ENCODE assay signal across 21 cellular contexts in the genomic region with DNA sequence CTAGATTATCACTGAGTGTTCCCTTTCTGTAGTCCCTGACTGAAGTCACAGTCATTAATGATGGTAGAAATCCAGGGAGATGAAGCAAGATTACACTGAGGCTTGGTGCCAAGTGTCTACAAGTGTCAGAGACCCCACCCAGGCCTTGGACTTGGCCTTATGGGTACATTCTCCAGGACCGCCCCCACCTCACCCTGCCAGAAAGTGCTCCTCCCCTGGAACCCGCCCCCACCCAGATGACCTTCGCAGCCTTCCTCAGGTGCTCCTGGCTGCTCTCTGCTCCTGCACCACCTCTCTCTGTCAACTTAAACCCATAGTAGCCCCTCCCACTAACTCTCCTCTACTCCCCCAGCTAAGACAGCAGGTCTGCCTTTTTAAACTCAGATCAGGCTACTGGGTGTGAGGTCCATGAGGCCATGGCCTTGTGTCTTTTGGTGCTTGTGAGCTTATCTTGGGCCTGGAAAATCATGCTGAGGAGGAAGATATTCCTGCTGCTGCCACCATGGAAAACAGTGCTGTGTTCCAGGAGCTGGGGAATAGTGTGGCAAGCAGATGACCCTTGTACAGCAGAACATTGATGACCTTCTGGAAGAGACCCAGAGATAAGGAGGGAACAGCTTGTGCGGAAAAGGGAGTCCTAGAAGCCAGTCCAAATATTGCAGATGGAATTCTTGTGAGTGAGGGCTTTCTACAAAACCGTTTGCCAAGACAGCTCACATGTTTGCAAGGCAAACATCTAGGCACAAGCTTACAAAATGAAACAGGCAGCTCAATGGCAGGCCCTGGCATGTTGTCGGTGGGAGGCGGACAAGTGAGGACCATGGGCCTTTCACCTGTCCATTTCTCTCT. TPM values are rescaled to one million over a fixed set of nuclear protein-coding genes. Genes with fewer than 3 reads are reported as not detected.
DNase-seq lines count a peak whose midpoint lies in the region; ATAC-seq, FAIRE-seq and TF ChIP-seq lines count a peak whose summit lies in the region.
"Had no signal": no experiment of that assay in that cellular context is flagged by ENCODE, and none has a peak within 500 bp of the region (broad histone marks: within the 10 kb centered on the region; RNA-seq: fewer than 3 reads in every experiment).

No MANE protein-coding gene starts in this region.

- no peaks in the 10 kb centered on the region for H3K9me3 ChIP-seq in kidney (ENCODE audit: control insufficient read depth in 1 of 2, low read length in 2 of 2)
- H3K9me3 ChIP-seq in stomach, result no peaks in the 10 kb centered on the region

- no peak overlapping the region for H3K9ac ChIP-seq in kidney (ENCODE audit: low read length in 2 of 2)

- H3K4me3 ChIP-seq in LNCaP clone FGC (ENCODE audit: low read depth, low read length) (no peak overlapping the region), kidney (ENCODE audit: low read length in 2 of 2) (no peak overlapping the region), stomach (no peak overlapping the region)
- H3K4me3 ChIP-seq: cardiac muscle cell, lung had no signal

- WGBS in stomach, 5 donors, result 46 to 66% (median 62%) methylated on average over 7 of the region's 7 CpGs

- TF ChIP-seq CTCF in LNCaP clone FGC (IDR thresholded peaks at IDR 0.05; ENCODE audit: control insufficient read depth, extremely low read depth, insufficient read depth) (no peak), kidney (IDR thresholded peaks at IDR 0.05; ENCODE audit: borderline replicate concordance, extremely low read depth, insufficient read depth) (no peak), stomach (IDR thresholded peaks at IDR 0.05) (peak in 1 of 7 experiments; percentile 11)

- intact Hi-C loops in kidney (cut with DNase I) (no loop called here), stomach (cut with DNase I; ENCODE audit: low total_unique reads) (loop anchor here (5.0 to 10.0 kb wide), 2 partner anchors 131 to 314 kb away; no protein-coding TSS in a partner anchor)

- TF ChIP-seq EP300 in stomach (IDR thresholded peaks at IDR 0.05), result no peak

- no peak overlapping the region for H3K27ac ChIP-seq in kidney (ENCODE audit: low read depth in 2 of 2, low read length in 2 of 2)
- peak overlapping the region; percentile 17 to 73 (median 51) for H3K27ac ChIP-seq in stomach
- H3K27ac ChIP-seq: cardiac muscle cell, HL-60 had no signal

- no peak for TF ChIP-seq POLR2A in stomach (IDR thresholded peaks at IDR 0.05)

- no peak for FAIRE-seq in kidney (lab: Jason Lieb, UNC)

- ATAC-seq in SK-N-SH treated with all-trans-retinoic acid at 6 μM for 48 hours (no peak), HG02970 (IDR thresholded peaks at IDR 0.05; ENCODE audit: low FRiP score, unreplicated experiment) (no peak)
- ATAC-seq: activated T-helper 17 cell treated with anti-CD3 and anti-CD28 coated beads, Interleukin-2, amount 50 U/mL, for 72 hours; esophagus mucosa; T-cell had no signal

- DNase-seq in LNCaP clone FGC (ENCODE audit: low read depth), result peak; percentile 100
- DNase-seq in cerebellum (ENCODE audit: low spot score), result peak; percentile 65
- DNase-seq in kidney, result peak; percentile 79
- peak; percentile 60 for DNase-seq in stomach
- no peak for DNase-seq in NCI-H1092 treated with DMSO at 0.1 percent for 48 hours (lab: John Stamatoyannopoulos, UW)
- DNase-seq in NCI-H69 (lab: John Stamatoyannopoulos, UW), result no peak
- DNase-seq: activated CD4-positive, alpha-beta T cell treated with anti-CD3 and anti-CD28 coated beads for 48 hours; activated naive CD8-positive, alpha-beta T cell treated with anti-CD3 and anti-CD28 coated beads, Interleukin-2, amount 10 ng/mL, durations not matched to agents 7 days and 5 days; CD4-positive, alpha-beta memory T cell; DND-41; NCI-H1930; SHP77 treated with DMSO at 0.1 percent for 48 hours; stimulated activated CD4-positive, alpha-beta T cell treated with anti-CD3 and anti-CD28 coated beads, Interleukin-2, amount 100 ng/mL, for 48 hours; T-cell had no signal

- H3K4me1 ChIP-seq in kidney (ENCODE audit: control insufficient read depth in 1 of 2, insufficient read depth in 1 of 2, low read depth in 1 of 2, low read length in 2 of 2) (peaks cover 0 to 10% of the 10 kb centered on the region in 2 donors), stomach (peaks cover 14 to 40% (median 32%) of the 10 kb centered on the region in 4 donors)

- no peaks in the 10 kb centered on the region for H3K27me3 ChIP-seq in stomach
- H3K27me3 ChIP-seq: cardiac muscle cell had no signal

- no peaks in the 10 kb centered on the region for H3K36me3 ChIP-seq in kidney (ENCODE audit: control insufficient read depth in 1 of 2, insufficient read depth in 2 of 2, low read length in 2 of 2)
- H3K36me3 ChIP-seq in stomach, result no peaks in the 10 kb centered on the region
- H3K36me3 ChIP-seq: cardiac muscle cell had no signal

TF ChIP-seq in SK-N-SH treated with all-trans-retinoic acid at 6 μM for 48 hours, 23 proteins besides CTCF, POLR2A, EP300 and RAD21 (continues in another document):
- TF ChIP-seq TOX (CRISPR knock-in tag; IDR thresholded peaks at IDR 0.05; ENCODE audit: borderline replicate concordance) (no peak), ZNF70 (CRISPR knock-in tag; IDR thresholded peaks at IDR 0.05) (no peak), ZNF8 (CRISPR knock-in tag; IDR thresholded peaks at IDR 0.05) (no peak), ESRRG (CRISPR knock-in tag; IDR thresholded peaks at IDR 0.05) (no peak), TCF4 (CRISPR knock-in tag; IDR thresholded peaks at IDR 0.05; ENCODE audit: borderline replicate concordance) (no peak), ARNTL (CRISPR knock-in tag; IDR thresholded peaks at IDR 0.05; ENCODE audit: borderline replicate concordance, low read depth) (no peak), ISL1 (CRISPR knock-in tag; IDR thresholded peaks at IDR 0.05) (no peak), CSDC2 (CRISPR knock-in tag; IDR thresholded peaks at IDR 0.05) (no peak)
- TF ChIP-seq, protein P1, sequence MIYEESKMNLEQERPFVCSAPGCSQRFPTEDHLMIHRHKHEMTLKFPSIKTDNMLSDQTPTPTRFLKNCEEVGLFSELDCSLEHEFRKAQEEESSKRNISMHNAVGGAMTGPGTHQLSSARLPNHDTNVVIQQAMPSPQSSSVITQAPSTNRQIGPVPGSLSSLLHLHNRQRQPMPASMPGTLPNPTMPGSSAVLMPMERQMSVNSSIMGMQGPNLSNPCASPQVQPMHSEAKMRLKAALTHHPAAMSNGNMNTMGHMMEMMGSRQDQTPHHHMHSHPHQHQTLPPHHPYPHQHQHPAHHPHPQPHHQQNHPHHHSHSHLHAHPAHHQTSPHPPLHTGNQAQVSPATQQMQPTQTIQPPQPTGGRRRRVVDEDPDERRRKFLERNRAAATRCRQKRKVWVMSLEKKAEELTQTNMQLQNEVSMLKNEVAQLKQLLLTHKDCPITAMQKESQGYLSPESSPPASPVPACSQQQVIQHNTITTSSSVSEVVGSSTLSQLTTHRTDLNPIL (CRISPR knock-in tag; IDR thresholded peaks at IDR 0.05; ENCODE audit: low read depth), result no peak
- TF ChIP-seq, protein P2, sequence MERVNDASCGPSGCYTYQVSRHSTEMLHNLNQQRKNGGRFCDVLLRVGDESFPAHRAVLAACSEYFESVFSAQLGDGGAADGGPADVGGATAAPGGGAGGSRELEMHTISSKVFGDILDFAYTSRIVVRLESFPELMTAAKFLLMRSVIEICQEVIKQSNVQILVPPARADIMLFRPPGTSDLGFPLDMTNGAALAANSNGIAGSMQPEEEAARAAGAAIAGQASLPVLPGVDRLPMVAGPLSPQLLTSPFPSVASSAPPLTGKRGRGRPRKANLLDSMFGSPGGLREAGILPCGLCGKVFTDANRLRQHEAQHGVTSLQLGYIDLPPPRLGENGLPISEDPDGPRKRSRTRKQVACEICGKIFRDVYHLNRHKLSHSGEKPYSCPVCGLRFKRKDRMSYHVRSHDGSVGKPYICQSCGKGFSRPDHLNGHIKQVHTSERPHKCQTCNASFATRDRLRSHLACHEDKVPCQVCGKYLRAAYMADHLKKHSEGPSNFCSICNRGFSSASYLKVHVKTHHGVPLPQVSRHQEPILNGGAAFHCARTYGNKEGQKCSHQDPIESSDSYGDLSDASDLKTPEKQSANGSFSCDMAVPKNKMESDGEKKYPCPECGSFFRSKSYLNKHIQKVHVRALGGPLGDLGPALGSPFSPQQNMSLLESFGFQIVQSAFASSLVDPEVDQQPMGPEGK (CRISPR knock-in tag; IDR thresholded peaks at IDR 0.05; ENCODE audit: borderline replicate concordance), result no peak
- TF ChIP-seq, protein P3, sequence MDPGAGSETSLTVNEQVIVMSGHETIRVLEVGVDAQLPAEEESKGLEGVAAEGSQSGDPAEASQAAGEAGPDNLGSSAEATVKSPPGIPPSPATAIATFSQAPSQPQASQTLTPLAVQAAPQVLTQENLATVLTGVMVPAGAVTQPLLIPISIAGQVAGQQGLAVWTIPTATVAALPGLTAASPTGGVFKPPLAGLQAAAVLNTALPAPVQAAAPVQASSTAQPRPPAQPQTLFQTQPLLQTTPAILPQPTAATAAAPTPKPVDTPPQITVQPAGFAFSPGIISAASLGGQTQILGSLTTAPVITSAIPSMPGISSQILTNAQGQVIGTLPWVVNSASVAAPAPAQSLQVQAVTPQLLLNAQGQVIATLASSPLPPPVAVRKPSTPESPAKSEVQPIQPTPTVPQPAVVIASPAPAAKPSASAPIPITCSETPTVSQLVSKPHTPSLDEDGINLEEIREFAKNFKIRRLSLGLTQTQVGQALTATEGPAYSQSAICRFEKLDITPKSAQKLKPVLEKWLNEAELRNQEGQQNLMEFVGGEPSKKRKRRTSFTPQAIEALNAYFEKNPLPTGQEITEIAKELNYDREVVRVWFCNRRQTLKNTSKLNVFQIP (CRISPR knock-in tag; IDR thresholded peaks at IDR 0.05; ENCODE audit: borderline replicate concordance, low read depth), result no peak

RNA-seq across cellular contexts. Expression of a gene that starts 40.3 kb away (rescaled TPM):
- total RNA-seq in cerebellum, result 40.5 TPM
- total RNA-seq in kidney, result 109 TPM
- 457 TPM for polyA plus RNA-seq in kidney (ENCODE audit: insufficient read depth, low read depth, low replicate concordance)
- total RNA-seq in stomach, result 100 to 1,000 TPM in 1 of 5 donors, 10 to 100 TPM in 4; 18.7 to 128 (median 89.8) TPM
- polyA plus RNA-seq in stomach, result 100 to 1,000 TPM; 190 to 343 (median 303) TPM

Comparison
In these comparisons a context has a peak if more than half of its experiments do, and no peak if none do; other contexts are left out.
1. DNase-seq: peak in LNCaP clone FGC (single experiment), cerebellum (single experiment), kidney (single experiment) and stomach (single experiment); none in NCI-H1092 treated with DMSO at 0.1 percent for 48 hours (single experiment) and NCI-H69 (single experiment).
2. H3K27ac ChIP-seq: peak in stomach (5 of 5); none in kidney (0 of 2).